In the genomic region with DNA sequence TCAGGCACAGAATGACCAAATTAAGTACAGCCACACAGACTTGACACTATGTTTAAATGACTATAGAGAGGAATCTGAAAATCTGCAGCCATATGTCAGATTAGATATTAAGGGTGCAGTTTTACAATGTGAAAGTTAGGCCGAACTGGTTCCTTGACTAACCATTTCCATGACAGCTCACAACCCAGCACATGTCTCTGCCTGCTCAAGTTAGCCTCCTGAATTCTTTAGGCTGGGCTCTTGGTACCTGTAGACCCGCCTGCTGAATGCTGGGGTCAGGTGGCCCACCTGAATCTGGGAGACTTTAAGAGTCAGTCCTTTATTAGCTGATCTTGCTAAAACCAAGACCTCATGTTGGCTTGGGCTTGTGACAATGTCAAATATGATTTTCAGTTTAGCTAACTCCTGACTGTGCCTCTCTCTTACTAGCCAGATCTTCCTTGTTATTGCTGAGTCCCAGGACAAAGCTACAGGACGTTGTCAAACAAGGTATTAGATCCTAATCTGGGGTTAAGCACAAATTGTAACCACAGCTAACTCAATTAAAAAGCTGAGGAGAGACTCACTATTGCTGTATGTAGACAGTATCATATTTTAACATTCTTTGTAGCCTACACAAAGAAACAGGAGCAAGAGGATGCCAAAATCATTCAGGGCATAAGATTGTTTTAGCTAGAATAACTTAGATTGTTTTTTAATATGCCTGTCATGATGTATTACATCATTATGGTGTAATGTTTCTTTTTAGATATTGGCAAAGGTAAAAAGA, we compare ENCODE assay signal across 1 cellular context.
A peak's percentile ranks its signal among the peaks of the same experiment; 100 is the strongest.
TF ChIP-seq lines count a peak whose summit lies in the region.

No MANE protein-coding gene starts in this region.

TF ChIP-seq in IMR-90, 13 proteins besides CTCF, POLR2A, EP300 and RAD21:
- TF ChIP-seq RFX5 (IDR thresholded peaks at IDR 0.05; ENCODE audit: low read depth, low read length): no peak
- 0 out of 2 replicates have a peak, but pooled peaks have one; percentile 18 for TF ChIP-seq MAFK (IDR thresholded peaks at IDR 0.05; ENCODE audit: low read depth, low read length)
- TF ChIP-seq MXI1 (IDR thresholded peaks at IDR 0.05; ENCODE audit: borderline replicate concordance, low read depth, low read length): no peak
- TF ChIP-seq NFE2L2 (IDR thresholded peaks at IDR 0.05; ENCODE audit: low read depth, low read length): no peak
- no peak for TF ChIP-seq RCOR1 (IDR thresholded peaks at IDR 0.05; ENCODE audit: insufficient replicate concordance, low read length)
- TF ChIP-seq BHLHE40 (IDR thresholded peaks at IDR 0.05; ENCODE audit: low read depth, low read length): no peak
- TF ChIP-seq, protein P1, sequence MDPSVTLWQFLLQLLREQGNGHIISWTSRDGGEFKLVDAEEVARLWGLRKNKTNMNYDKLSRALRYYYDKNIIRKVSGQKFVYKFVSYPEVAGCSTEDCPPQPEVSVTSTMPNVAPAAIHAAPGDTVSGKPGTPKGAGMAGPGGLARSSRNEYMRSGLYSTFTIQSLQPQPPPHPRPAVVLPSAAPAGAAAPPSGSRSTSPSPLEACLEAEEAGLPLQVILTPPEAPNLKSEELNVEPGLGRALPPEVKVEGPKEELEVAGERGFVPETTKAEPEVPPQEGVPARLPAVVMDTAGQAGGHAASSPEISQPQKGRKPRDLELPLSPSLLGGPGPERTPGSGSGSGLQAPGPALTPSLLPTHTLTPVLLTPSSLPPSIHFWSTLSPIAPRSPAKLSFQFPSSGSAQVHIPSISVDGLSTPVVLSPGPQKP (IDR thresholded peaks at IDR 0.05; ENCODE audit: borderline replicate concordance, low read depth, low read length): no peak
- no peak for TF ChIP-seq MAZ (IDR thresholded peaks at IDR 0.05; ENCODE audit: borderline replicate concordance, low read depth, low read length)
- no peak for TF ChIP-seq CHD1 (IDR thresholded peaks at IDR 0.05; ENCODE audit: low read depth, low read length)
- peak; percentile 42; the same call in 1 of the 2 replicates for TF ChIP-seq CEBPB (IDR thresholded peaks at IDR 0.05; ENCODE audit: low read depth, low read length)
- TF ChIP-seq, protein P2, sequence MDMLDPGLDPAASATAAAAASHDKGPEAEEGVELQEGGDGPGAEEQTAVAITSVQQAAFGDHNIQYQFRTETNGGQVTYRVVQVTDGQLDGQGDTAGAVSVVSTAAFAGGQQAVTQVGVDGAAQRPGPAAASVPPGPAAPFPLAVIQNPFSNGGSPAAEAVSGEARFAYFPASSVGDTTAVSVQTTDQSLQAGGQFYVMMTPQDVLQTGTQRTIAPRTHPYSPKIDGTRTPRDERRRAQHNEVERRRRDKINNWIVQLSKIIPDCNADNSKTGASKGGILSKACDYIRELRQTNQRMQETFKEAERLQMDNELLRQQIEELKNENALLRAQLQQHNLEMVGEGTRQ (IDR thresholded peaks at IDR 0.05; ENCODE audit: low read depth, low read length): no peak
- no peak for TF ChIP-seq FOS (IDR thresholded peaks at IDR 0.05; ENCODE audit: low read depth, low read length)
- no peak for TF ChIP-seq SMC3 (IDR thresholded peaks at IDR 0.05; ENCODE audit: low read depth, low read length)
